ENCODE assay signal across 1 cellular context in the genomic region with DNA sequence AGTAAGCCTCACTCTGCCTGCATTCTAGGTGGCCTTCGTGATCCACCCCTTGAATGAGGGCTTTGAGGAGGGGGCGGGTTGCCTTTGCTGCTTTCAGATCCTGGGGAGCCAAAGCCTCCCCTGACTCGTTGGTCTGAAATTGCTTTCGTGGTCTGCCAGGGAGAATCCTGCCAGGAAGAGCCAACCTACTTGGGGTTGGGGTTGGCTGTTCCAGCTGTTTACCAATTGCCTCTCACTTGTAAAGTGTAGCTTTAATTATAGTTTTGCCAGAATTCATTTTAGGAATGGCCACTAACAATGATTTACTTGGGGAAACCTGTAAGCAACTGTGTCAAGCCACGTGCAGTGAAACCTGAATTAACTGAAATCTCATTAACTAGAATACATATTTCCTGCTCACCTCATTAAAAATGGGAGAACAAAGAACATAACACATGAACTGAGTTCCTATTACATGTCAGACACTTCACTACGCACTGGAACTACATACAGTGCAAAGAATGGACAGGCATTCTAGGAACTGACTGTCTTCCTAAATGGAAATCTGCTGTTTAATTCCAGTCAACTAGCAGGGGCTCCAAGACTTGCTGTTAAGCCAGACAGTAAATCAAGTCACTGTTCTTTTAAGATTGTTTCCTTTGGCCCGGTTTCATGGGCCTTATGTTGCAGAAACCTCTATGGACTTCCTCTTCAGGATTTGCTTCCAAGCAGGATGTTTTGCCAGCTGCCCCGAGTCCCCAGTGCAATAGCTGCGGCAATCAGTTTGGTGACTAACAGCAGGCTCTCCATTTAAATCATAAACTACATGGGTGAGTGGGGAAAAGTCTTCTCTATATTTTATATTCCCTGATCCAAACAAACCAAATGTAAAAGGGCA.
TF ChIP-seq lines count a peak whose summit lies in the region.

No MANE protein-coding gene starts in this region.

TF ChIP-seq in HepG2, 621 proteins besides CTCF, POLR2A, EP300 and RAD21:
- TF ChIP-seq GLI4 (CRISPR knock-in tag; IDR thresholded peaks at IDR 0.05; ENCODE audit: borderline replicate concordance) (no peak), RFX1 (IDR thresholded peaks at IDR 0.05) (no peak), SPEN (CRISPR knock-in tag; IDR thresholded peaks at IDR 0.05; ENCODE audit: low read depth) (no peak), ZNF17 (CRISPR knock-in tag; IDR thresholded peaks at IDR 0.05) (no peak), BORCS8-MEF2B (CRISPR knock-in tag; IDR thresholded peaks at IDR 0.05) (no peak), POLR2G (IDR thresholded peaks at IDR 0.05; ENCODE audit: low read depth, low read length) (no peak)
- TF ChIP-seq, protein P1, sequence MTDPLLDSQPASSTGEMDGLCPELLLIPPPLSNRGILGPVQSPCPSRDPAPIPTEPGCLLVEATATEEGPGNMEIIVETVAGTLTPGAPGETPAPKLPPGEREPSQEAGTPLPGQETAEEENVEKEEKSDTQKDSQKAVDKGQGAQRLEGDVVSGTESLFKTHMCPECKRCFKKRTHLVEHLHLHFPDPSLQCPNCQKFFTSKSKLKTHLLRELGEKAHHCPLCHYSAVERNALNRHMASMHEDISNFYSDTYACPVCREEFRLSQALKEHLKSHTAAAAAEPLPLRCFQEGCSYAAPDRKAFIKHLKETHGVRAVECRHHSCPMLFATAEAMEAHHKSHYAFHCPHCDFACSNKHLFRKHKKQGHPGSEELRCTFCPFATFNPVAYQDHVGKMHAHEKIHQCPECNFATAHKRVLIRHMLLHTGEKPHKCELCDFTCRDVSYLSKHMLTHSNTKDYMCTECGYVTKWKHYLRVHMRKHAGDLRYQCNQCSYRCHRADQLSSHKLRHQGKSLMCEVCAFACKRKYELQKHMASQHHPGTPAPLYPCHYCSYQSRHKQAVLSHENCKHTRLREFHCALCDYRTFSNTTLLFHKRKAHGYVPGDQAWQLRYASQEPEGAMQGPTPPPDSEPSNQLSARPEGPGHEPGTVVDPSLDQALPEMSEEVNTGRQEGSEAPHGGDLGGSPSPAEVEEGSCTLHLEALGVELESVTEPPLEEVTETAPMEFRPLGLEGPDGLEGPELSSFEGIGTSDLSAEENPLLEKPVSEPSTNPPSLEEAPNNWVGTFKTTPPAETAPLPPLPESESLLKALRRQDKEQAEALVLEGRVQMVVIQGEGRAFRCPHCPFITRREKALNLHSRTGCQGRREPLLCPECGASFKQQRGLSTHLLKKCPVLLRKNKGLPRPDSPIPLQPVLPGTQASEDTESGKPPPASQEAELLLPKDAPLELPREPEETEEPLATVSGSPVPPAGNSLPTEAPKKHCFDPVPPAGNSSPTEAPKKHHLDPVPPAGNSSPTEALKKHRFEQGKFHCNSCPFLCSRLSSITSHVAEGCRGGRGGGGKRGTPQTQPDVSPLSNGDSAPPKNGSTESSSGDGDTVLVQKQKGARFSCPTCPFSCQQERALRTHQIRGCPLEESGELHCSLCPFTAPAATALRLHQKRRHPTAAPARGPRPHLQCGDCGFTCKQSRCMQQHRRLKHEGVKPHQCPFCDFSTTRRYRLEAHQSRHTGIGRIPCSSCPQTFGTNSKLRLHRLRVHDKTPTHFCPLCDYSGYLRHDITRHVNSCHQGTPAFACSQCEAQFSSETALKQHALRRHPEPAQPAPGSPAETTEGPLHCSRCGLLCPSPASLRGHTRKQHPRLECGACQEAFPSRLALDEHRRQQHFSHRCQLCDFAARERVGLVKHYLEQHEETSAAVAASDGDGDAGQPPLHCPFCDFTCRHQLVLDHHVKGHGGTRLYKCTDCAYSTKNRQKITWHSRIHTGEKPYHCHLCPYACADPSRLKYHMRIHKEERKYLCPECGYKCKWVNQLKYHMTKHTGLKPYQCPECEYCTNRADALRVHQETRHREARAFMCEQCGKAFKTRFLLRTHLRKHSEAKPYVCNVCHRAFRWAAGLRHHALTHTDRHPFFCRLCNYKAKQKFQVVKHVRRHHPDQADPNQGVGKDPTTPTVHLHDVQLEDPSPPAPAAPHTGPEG (CRISPR knock-in tag; IDR thresholded peaks at IDR 0.05), result no peak
- TF ChIP-seq, protein P2, sequence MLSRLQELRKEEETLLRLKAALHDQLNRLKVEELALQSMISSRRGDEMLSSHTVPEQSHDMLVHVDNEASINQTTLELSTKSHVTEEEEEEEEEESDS (CRISPR knock-in tag; IDR thresholded peaks at IDR 0.05; ENCODE audit: borderline replicate concordance), result no peak
